Comparison of ENCODE assay signal across 1 cellular context in the genomic region with DNA sequence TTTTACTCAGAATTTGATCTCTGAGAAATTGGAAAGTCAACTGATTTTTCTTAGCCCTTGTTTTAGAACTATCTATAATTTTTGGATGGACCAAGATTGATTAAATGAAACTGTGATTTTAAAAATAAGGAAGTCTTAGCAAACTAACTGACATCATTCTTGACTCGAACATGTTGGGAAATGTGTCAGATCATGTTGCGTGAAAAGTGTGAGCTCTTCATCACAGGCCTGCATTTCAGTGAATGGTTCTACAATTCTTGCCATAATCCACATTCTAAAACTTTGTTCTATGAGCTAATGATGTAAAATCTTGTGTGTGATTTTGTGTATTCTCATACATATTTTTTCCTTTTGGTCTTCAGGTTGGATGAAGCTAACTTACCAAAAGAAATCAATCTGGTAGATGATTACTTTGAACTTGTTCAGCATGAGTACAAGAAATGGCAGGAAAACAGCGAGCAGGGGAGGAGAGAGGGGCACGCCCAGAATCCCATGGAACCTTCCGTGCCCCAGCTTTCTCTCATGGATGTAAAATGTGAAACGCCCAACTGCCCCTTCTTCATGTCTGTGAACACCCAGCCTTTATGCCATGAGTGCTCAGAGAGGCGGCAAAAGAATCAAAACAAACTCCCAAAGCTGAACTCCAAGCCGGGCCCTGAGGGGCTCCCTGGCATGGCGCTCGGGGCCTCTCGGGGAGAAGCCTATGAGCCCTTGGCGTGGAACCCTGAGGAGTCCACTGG.
TF ChIP-seq lines count a peak whose summit lies in the region.

No MANE protein-coding gene starts in this region.

TF ChIP-seq in HepG2, 621 proteins besides CTCF, POLR2A, EP300 and RAD21 (continued from another document):
- no peak for TF ChIP-seq ZNF235 (CRISPR knock-in tag; IDR thresholded peaks at IDR 0.05; ENCODE audit: borderline replicate concordance)
